In the genomic region with DNA sequence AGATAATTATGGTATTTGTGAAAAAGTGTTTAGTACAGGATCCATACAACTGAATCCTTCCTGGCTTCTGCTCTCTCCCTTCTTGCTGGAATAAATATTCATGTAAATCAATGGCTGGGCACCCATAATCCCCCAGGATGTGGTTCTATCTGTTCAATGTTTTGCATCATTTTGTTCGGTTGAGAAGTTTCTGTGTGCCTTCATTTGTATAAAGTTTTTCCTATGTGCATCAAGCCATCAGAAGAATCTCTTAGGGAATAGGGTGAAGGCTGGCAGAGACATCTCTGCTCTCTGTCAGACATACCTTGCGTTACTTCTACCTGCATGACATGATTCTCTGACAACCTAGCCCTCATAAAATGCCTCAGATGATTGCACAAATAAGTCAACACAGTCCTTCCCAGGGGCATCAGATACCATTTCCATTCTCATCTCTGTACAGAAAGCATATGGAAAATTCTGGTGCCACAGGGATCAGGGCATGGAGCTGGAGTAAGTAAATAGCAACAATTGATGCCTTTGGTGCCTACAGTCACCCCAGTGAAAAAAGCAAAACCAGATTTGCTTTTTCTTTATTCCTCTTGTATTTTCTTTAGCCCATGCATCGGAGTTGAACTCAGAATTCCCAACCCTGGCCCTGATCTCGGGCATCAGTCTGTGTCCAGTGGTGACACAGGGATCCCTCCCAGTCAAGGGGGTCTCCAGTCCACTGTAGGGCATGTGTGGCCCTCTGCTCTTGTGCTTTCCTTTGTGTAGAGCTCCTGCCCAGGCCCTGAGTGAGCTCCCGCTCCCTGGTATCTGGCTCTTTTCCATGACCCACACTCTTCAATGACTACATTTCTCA, we compare ENCODE assay signal across 17 cellular contexts.
"Had no signal": no experiment of that assay in that cellular context is flagged by ENCODE, and none has a peak within 500 bp of the region (broad histone marks: within the 10 kb centered on the region; RNA-seq: fewer than 3 reads in every experiment).

No MANE protein-coding gene starts in this region.

- H3K4me3 ChIP-seq: breast epithelium, psoas muscle, sigmoid colon, testis had no signal

- H3K4me1 ChIP-seq: breast epithelium, psoas muscle, sigmoid colon, testis had no signal

- ATAC-seq: activated CD8-positive, alpha-beta T cell treated with anti-CD3 and anti-CD28 coated beads, Interleukin-2, amount 10 ng/mL, durations not matched to agents 7 days and 5 days; activated naive CD8-positive, alpha-beta T cell treated with anti-CD3 and anti-CD28 coated beads, Interleukin-2, amount 50 U/mL, for 24 hours; activated T-helper 17 cell treated with anti-CD3 and anti-CD28 coated beads, Interleukin-2, amount 50 U/mL, for 72 hours; stimulated activated naive CD8-positive, alpha-beta T cell treated with anti-CD3 and anti-CD28 coated beads, Interleukin-15, amount 100 ng/mL, for 72 hours had no signal

- H3K36me3 ChIP-seq: breast epithelium, sigmoid colon had no signal

- DNase-seq: activated CD4-positive, alpha-beta T cell treated with anti-CD3 and anti-CD28 coated beads, Interleukin-2, amount 10 ng/mL, durations not matched to agents 24 days and 14 days; activated CD4-positive, CD25-positive, alpha-beta regulatory T cell; activated CD8-positive, alpha-beta memory T cell treated with anti-CD3 and anti-CD28 coated beads, Interleukin-2, amount 50 U/mL, for 48 hours; activated CD8-positive, alpha-beta T cell treated with anti-CD3 and anti-CD28 coated beads, Interleukin-2, amount 10 ng/mL, durations not matched to agents 7 days and 5 days; activated naive CD4-positive, alpha-beta T cell treated with anti-CD3 and anti-CD28 coated beads for 36 hours; activated naive CD8-positive, alpha-beta T cell treated with anti-CD3 and anti-CD28 coated beads, Interleukin-2, amount 50 U/mL, for 24 hours; aorta; erythroblast; hippocampal formation; nephron progenitor cell; psoas muscle; sigmoid colon; stimulated activated CD4-positive, alpha-beta T cell treated with anti-CD3 and anti-CD28 coated beads, Interleukin-1b, Interleukin-23, amount 100 ng/mL, for 48 hours; stimulated activated naive CD8-positive, alpha-beta T cell treated with anti-CD3 and anti-CD28 coated beads, Interleukin-15, amount 100 ng/mL, for 72 hours; testis had no signal

- H3K27me3 ChIP-seq: breast epithelium, sigmoid colon, testis had no signal

- H3K27ac ChIP-seq: psoas muscle, sigmoid colon, testis had no signal

- H3K9me3 ChIP-seq: breast epithelium, psoas muscle, sigmoid colon, testis had no signal
